Comparison of ENCODE assay signal across 8 cellular contexts in the genomic region with DNA sequence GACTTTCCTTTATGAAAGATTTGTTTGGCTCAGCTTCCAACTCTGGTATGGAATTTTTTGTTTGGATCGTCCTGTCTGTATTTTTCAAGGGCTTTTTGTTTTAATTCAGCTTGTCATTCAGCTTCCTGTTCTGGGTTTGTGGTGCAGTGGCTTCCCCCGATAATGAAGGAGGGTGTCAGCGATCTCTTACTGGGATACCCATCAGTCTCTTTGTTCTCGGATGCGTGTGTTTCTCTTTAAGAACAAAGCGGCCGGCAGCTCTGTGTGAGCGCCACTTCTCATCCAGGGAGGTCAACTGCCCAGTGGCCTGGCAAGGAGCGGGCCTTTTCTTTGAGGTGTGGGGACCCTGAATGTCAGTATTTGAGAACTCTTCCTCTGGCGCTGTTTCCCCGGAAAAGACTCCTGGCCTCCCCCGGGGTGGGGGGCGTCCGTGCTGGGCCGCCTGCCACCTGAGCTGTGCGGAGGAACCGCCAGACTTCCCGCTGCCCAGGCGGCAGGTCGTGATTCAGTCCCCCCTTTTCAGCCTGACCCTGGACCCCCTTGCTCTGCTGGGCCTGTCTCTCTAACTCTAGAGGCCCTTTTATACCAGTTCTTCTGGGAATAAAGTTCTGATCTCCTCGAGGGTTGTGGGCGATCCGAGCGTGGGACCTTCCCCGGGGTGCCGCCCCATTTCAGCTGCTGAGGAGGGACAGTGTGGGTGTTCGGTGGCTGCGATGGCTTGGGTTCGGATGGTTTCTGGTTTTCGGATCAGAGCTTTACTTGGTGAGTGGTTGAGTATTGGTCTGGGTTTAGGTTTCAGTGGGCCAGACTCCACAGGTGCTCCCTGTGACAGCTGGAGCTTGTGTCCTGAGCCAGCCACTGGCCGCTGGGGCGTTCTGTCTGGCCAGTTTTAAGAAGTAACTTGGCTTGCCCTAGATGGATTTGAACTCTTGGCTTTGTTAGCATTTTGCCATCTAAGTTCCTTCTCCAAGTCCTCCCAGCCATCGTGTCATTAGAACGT. TPM values are rescaled to one million over a fixed set of nuclear protein-coding genes. Genes with fewer than 3 reads are reported as not detected.
DNase-seq lines count a peak whose midpoint lies in the region; TF ChIP-seq lines count a peak whose summit lies in the region.

No MANE protein-coding gene starts in this region.

- H3K36me3 Mint-ChIP-seq in activated naive CD4-positive, alpha-beta T cell treated with anti-CD3 and anti-CD28 coated beads for 36 hours (ENCODE audit: low read depth), result peaks cover 54% of the 10 kb centered on the region

- DNase-seq in activated naive CD4-positive, alpha-beta T cell treated with anti-CD3 and anti-CD28 coated beads for 36 hours, result peak; percentile 61
- no peak for DNase-seq in activated naive CD4-positive, alpha-beta T cell treated with Interleukin-2 at 50 U/mL for 16 hours
- DNase-seq in foreskin melanocyte (peak; percentile 67), skeletal muscle cell (ENCODE audit: low read depth) (no peak), cerebellar cortex (ENCODE audit: low spot score) (no peak), NCI-H187 (lab: John Stamatoyannopoulos, UW) (no peak), GM03348 (ENCODE audit: low spot score) (no peak)

- H3K27ac Mint-ChIP-seq in activated naive CD4-positive, alpha-beta T cell treated with anti-CD3 and anti-CD28 coated beads for 36 hours, result peak overlapping the region; percentile 73

- no peaks in the 10 kb centered on the region for H3K27me3 Mint-ChIP-seq in activated naive CD4-positive, alpha-beta T cell treated with anti-CD3 and anti-CD28 coated beads for 36 hours (ENCODE audit: low read depth)

- TF ChIP-seq CTCF in WI38 (IDR thresholded peaks at IDR 0.05; ENCODE audit: low read depth, low read length), result no peak

- CTCF ChIA-PET in activated naive CD4-positive, alpha-beta T cell treated with anti-CD3 and anti-CD28 coated beads for 36 hours (lab: Charles Lee), result interaction anchor here (0.9 to 3.7 kb wide), 6 partner anchors 13 to 152 kb away, joined by 4 to 14 read pairs (median 5); no protein-coding TSS in a partner anchor

- H3K4me3 Mint-ChIP-seq in activated naive CD4-positive, alpha-beta T cell treated with anti-CD3 and anti-CD28 coated beads for 36 hours, result peak overlapping the region; percentile 99

- H3K4me3 ChIP-seq in WI38 (ENCODE audit: low read depth, low read length) (peak overlapping the region; percentile 61), skeletal muscle cell (ENCODE audit: low read depth, low read length) (peak overlapping the region; percentile 45)

- intact Hi-C loops in activated naive CD4-positive, alpha-beta T cell treated with anti-CD3 and anti-CD28 coated beads for 36 hours (cut with micrococcal nuclease), result loop anchor here (5.0 to 10.0 kb wide), 2 partner anchors 225 to 372 kb away; partner anchors contain the start of gene BTBD2

- H3K9me3 Mint-ChIP-seq in activated naive CD4-positive, alpha-beta T cell treated with anti-CD3 and anti-CD28 coated beads for 36 hours, result no peaks in the 10 kb centered on the region

- H3K4me1 Mint-ChIP-seq in activated naive CD4-positive, alpha-beta T cell treated with anti-CD3 and anti-CD28 coated beads for 36 hours (ENCODE audit: low read depth), result peaks cover 59% of the 10 kb centered on the region

RNA-seq across cellular contexts. Expression of gene SF3A2, which starts 3.4 kb away (rescaled TPM):
- total RNA-seq in activated naive CD4-positive, alpha-beta T cell treated with anti-CD3 and anti-CD28 coated beads for 36 hours, result 100 to 1,000 TPM; 154 to 158 TPM

RNA-seq across cellular contexts. Expression of gene PLEKHJ1, which starts 3.9 kb away (rescaled TPM):
- total RNA-seq in activated naive CD4-positive, alpha-beta T cell treated with anti-CD3 and anti-CD28 coated beads for 36 hours, result 10 to 100 TPM; 56.9 to 60.6 TPM

RNA-seq across cellular contexts. Expression of gene AMH, which starts 9.1 kb away (rescaled TPM):
- total RNA-seq in activated naive CD4-positive, alpha-beta T cell treated with anti-CD3 and anti-CD28 coated beads for 36 hours, result 1 to 10 TPM; 2.6 to 4.0 TPM

RNA-seq across cellular contexts. Expression of gene JSRP1, which starts 16.1 kb away (rescaled TPM):
- under 1 TPM; 0.55 to 0.81 TPM for total RNA-seq in activated naive CD4-positive, alpha-beta T cell treated with anti-CD3 and anti-CD28 coated beads for 36 hours

RNA-seq across cellular contexts. Expression of gene PEAK3, which starts 41.9 kb away (rescaled TPM):
- not detected for total RNA-seq in activated naive CD4-positive, alpha-beta T cell treated with anti-CD3 and anti-CD28 coated beads for 36 hours

Comparison
In these comparisons a context has a peak if more than half of its experiments do, and no peak if none do; other contexts are left out.
1. DNase-seq: peak in activated naive CD4-positive, alpha-beta T cell treated with anti-CD3 and anti-CD28 coated beads for 36 hours (single experiment) and foreskin melanocyte (single experiment); none in activated naive CD4-positive, alpha-beta T cell treated with Interleukin-2 at 50 U/mL for 16 hours (single experiment), skeletal muscle cell (single experiment), cerebellar cortex (single experiment), NCI-H187 (0 of 2) and GM03348 (single experiment).